In genomic region chr12:88153959-88154358, GRCh38 we compare ENCODE assay signal across 9 cellular contexts. TPM values are rescaled to one million over a fixed set of nuclear protein-coding genes. Genes with fewer than 3 reads are reported as not detected.
DNase-seq lines count a peak whose midpoint lies in the region; ATAC-seq, FAIRE-seq and TF ChIP-seq lines count a peak whose summit lies in the region.
"Had no signal": no experiment of that assay in that cellular context is flagged by ENCODE, and none has a peak within 500 bp of the region (broad histone marks: within the 10 kb centered on the region; RNA-seq: fewer than 3 reads in every experiment).

No MANE protein-coding gene starts in this region.

- peak in 1 of 2 experiments; percentile 55 for DNase-seq in A549 (ENCODE audit: low read depth in 1 of 2, low spot score in 1 of 2)
- no peak for DNase-seq in GM10248 (ENCODE audit: extremely low spot score)
- DNase-seq in SK-N-MC (ENCODE audit: low read depth, low spot score) = peak; percentile 40
- DNase-seq in foreskin melanocyte = peak; percentile 19
- no peak for DNase-seq in substantia nigra (lab: John Stamatoyannopoulos, UW)
- no peak for DNase-seq in kidney
- DNase-seq in activated CD4-positive, alpha-beta T cell treated with anti-CD3 and anti-CD28 coated beads, Interleukin-2, amount 50 U/mL, for 1 hour = no peak
- DNase-seq: Peyer's patch had no signal

- TF ChIP-seq RAD21 in A549 (conservative IDR thresholded peaks at IDR 0.05 in 1 of 2, IDR thresholded peaks at IDR 0.05 in 1 of 2) = peak; percentile 71 to 92

- H3K4me3 ChIP-seq in A549 (no peak overlapping the region), SK-N-MC (no peak overlapping the region), kidney (ENCODE audit: low read length in 2 of 2) (no peak overlapping the region)
- H3K4me3 ChIP-seq: Peyer's patch had no signal

- H3K36me3 ChIP-seq in SK-N-MC (ENCODE audit: insufficient read depth, low read length) = no peaks in the 10 kb centered on the region; the same call in 1 of the 2 replicates
- H3K36me3 ChIP-seq in kidney (ENCODE audit: control insufficient read depth in 1 of 2, insufficient read depth in 2 of 2, low read length in 2 of 2) = peaks cover 0 to 8% of the 10 kb centered on the region in 2 donors
- H3K36me3 ChIP-seq: Peyer's patch had no signal

- no peak for ATAC-seq in A549
- no peak for ATAC-seq in HG02938 (IDR thresholded peaks at IDR 0.05; ENCODE audit: unreplicated experiment)

- POLR2A ChIA-PET in A549 (lab: Yijun Ruan, JAX) = no interaction called here
- POLR2A ChIA-PET in GM10248 (lab: Yijun Ruan, JAX) = no interaction called here

- TF ChIP-seq CTCF in A549 (IDR thresholded peaks at IDR 0.05) (peak; percentile 73), GM10248 (IDR thresholded peaks at IDR 0.05; ENCODE audit: control extremely low read depth, extremely low read depth, low read depth, missing control alignments) (peak; percentile 25), kidney (IDR thresholded peaks at IDR 0.05; ENCODE audit: borderline replicate concordance, extremely low read depth, insufficient read depth) (no peak)

- no peak for TF ChIP-seq EP300 in A549 (IDR thresholded peaks at IDR 0.05)

- FAIRE-seq in A549 (lab: Jason Lieb, UNC) (no peak), kidney (lab: Jason Lieb, UNC) (no peak)

- no peaks in the 10 kb centered on the region for H3K4me1 ChIP-seq in A549
- no peaks in the 10 kb centered on the region for H3K4me1 ChIP-seq in kidney (ENCODE audit: control insufficient read depth in 1 of 2, insufficient read depth in 1 of 2, low read depth in 1 of 2, low read length in 2 of 2)
- H3K4me1 ChIP-seq: Peyer's patch had no signal

- H3K9ac ChIP-seq in SK-N-MC (ENCODE audit: insufficient read length) (no peak overlapping the region), kidney (ENCODE audit: low read length in 2 of 2) (no peak overlapping the region)

- no peak for TF ChIP-seq POLR2A in A549 (IDR thresholded peaks at IDR 0.05; ENCODE audit: low read length)

- CTCF ChIA-PET in A549 (lab: Yijun Ruan, JAX) = interaction anchor here (0.6 to 3.6 kb wide), 12 partner anchors 9 to 1220 kb away, joined by 3 to 32 read pairs (median 4); partner anchors contain the start of genes CEP290, KITLG and TMTC3
- CTCF ChIA-PET in GM10248 (lab: Yijun Ruan, JAX) = interaction anchor here (1.0 to 1.5 kb wide), 4 partner anchors 8 to 840 kb away, joined by 4 to 12 read pairs (median 6); partner anchors contain the start of genes CEP290 and TMTC3

- no peaks in the 10 kb centered on the region for H3K9me3 ChIP-seq in A549
- H3K9me3 ChIP-seq in SK-N-MC (ENCODE audit: low read depth, low read length) = no peaks in the 10 kb centered on the region
- no peaks in the 10 kb centered on the region for H3K9me3 ChIP-seq in kidney (ENCODE audit: control insufficient read depth in 1 of 2, low read length in 2 of 2)
- H3K9me3 ChIP-seq: Peyer's patch had no signal

- H3K27ac ChIP-seq in A549 = no peak overlapping the region
- H3K27ac ChIP-seq in SK-N-MC = no peak overlapping the region
- H3K27ac ChIP-seq in substantia nigra (ENCODE audit: low read depth, low read length, poor library complexity, severe bottlenecking) = no peak overlapping the region
- no peak overlapping the region for H3K27ac ChIP-seq in kidney (ENCODE audit: low read depth in 2 of 2, low read length in 2 of 2)
- H3K27ac ChIP-seq: Peyer's patch had no signal

- no peak overlapping the region for H3K4me2 ChIP-seq in A549

- WGBS in A549 (ENCODE audit: missing lambda C conversion rate) = 50% methylated on average over 3 of the region's 3 CpGs

- intact Hi-C loops in kidney (cut with DNase I) = no loop called here

TF ChIP-seq in A549, 52 proteins besides CTCF, POLR2A, EP300 and RAD21:
- TF ChIP-seq PHF8 (IDR thresholded peaks at IDR 0.05; ENCODE audit: borderline replicate concordance, low read depth) = no peak
- TF ChIP-seq SMC3 (IDR thresholded peaks at IDR 0.05) = peak; percentile 86

RNA-seq across cellular contexts. Expression of gene TMTC3, which starts 11.9 kb away (rescaled TPM):
- 32.7 and 34.9 TPM in 2 replicates for polyA plus RNA-seq in A549 (2011; rRNA removed)
- polyA plus RNA-seq in A549 (2012; cell fraction: cytosol; rRNA removed) = 2.1 and 2.8 TPM in 2 replicates
- polyA plus RNA-seq in A549 (2012; cell fraction: nucleus; rRNA removed) = 1.8 and 2.9 TPM in 2 replicates
- polyA plus RNA-seq in A549 (2017; fragmentation: RNase III; extraction: RNeasy Plus Mini Kit Qiagen cat#74134 plus additional on column Dnase treatment) = 10.8 to 12.0 TPM (median 11.5 TPM) in 3 replicates
- 50.1 and 62.0 TPM in 2 replicates for polyA minus RNA-seq in A549 (2011; rRNA and poly(A)+ RNA removed)
- total RNA-seq in kidney = 23.5 TPM
- polyA plus RNA-seq in kidney (ENCODE audit: insufficient read depth, low read depth, low replicate concordance) = 5.1 TPM

RNA-seq across cellular contexts. Expression of gene CEP290, which starts 12.1 kb away (rescaled TPM):
- polyA plus RNA-seq in A549 (2011; rRNA removed) (12.4 and 23.1 TPM in 2 replicates), A549 (2017; fragmentation: RNase III; extraction: RNeasy Plus Mini Kit Qiagen cat#74134 plus additional on column Dnase treatment) (6.7 to 7.9 TPM (median 6.8 TPM) in 3 replicates), kidney (ENCODE audit: insufficient read depth, low read depth, low replicate concordance) (5.1 TPM)
- 6.8 and 8.1 TPM in 2 replicates for polyA plus RNA-seq in A549 (2012; cell fraction: cytosol; rRNA removed)
- polyA plus RNA-seq in A549 (2012; cell fraction: nucleus; rRNA removed) = 3.8 and 4.9 TPM in 2 replicates
- polyA minus RNA-seq in A549 (2011; rRNA and poly(A)+ RNA removed) = 6.1 and 7.7 TPM in 2 replicates
- total RNA-seq in kidney = 18.2 TPM

Comparison
In these comparisons a context has a peak if more than half of its experiments do, and no peak if none do; other contexts are left out.
1. DNase-seq: peak in SK-N-MC (single experiment) and foreskin melanocyte (single experiment); none in GM10248 (single experiment), substantia nigra (0 of 49), kidney (single experiment) and activated CD4-positive, alpha-beta T cell treated with anti-CD3 and anti-CD28 coated beads, Interleukin-2, amount 50 U/mL, for 1 hour (single experiment).